ENCODE assay signal across 8 cellular contexts in genomic region chr12:49264873-49265792, GRCh38. TPM values are rescaled to one million over a fixed set of nuclear protein-coding genes. Genes with fewer than 3 reads are reported as not detected.
DNase-seq lines count a peak whose midpoint lies in the region; ATAC-seq and TF ChIP-seq lines count a peak whose summit lies in the region.

Gene TUBA1C (plus strand): TSS chr12:49265082. CDS start chr12:49265182, 100 bp downstream.

- peak within 1 kb of the TSS; percentile 97 for H3K27ac ChIP-seq in ACC112 (ENCODE audit: low read depth, low read length)

- peaks cover 24% of the 10 kb centered on the region for H3K36me3 Mint-ChIP-seq in activated B cell treated with CpG ODN at 0.5 μM for 24 hours (ENCODE audit: low read depth)

- peaks cover 24% of the 10 kb centered on the region for H3K36me3 ChIP-seq in ACC112 (ENCODE audit: insufficient read depth, low read length)

- peak within 1 kb of the TSS; percentile 92 for H3K27ac Mint-ChIP-seq in activated B cell treated with CpG ODN at 0.5 μM for 24 hours

- no peak for TF ChIP-seq CTCF in activated B cell treated with CpG ODN at 0.5 μM for 24 hours (IDR thresholded peaks at IDR 0.05)
- peak; percentile 4 for TF ChIP-seq CTCF in cardiac fibroblast (IDR thresholded peaks at IDR 0.05; ENCODE audit: low read depth, low read length)

- peaks cover 49% of the 10 kb centered on the region for H3K4me1 ChIP-seq in ACC112 (ENCODE audit: control insufficient read depth, insufficient read depth, low read length, unreplicated experiment)

- H3K9me3 Mint-ChIP-seq in activated B cell treated with CpG ODN at 0.5 μM for 24 hours: no peaks in the 10 kb centered on the region

- H3K4me3 ChIP-seq in ACC112 (ENCODE audit: low read depth, low read length) (peak within 1 kb of the TSS; percentile 96), cardiac fibroblast (replicated peaks in 1 of 2; ENCODE audit: low read depth in 2 of 2, low read length in 2 of 2) (peak within 1 kb of the TSS; percentile 87 to 93)

- DNase-seq in NCI-H2196 (lab: John Stamatoyannopoulos, UW; ENCODE audit: unreplicated experiment): peak; percentile 95
- peak; percentile 90 for DNase-seq in activated B cell treated with CpG ODN at 0.5 μM for 24 hours
- peak; percentile 95 to 96 for DNase-seq in cardiac fibroblast (ENCODE audit: low read depth in 2 of 2)
- DNase-seq in inferior parietal cortex (ENCODE audit: extremely low spot score): peak; percentile 32
- peak; percentile 79 to 92 for DNase-seq in stimulated activated CD4-positive, alpha-beta T cell treated with anti-CD3 and anti-CD28 coated beads, Interleukin-12 subunit alpha, Interleukin-12 subunit beta, amount 100 ng/mL, for 24 hours (ENCODE audit: low read depth in 2 of 2)

- H3K4me3 Mint-ChIP-seq in activated B cell treated with CpG ODN at 0.5 μM for 24 hours: peak within 1 kb of the TSS; percentile 94

- no peaks in the 10 kb centered on the region for H3K27me3 ChIP-seq in ACC112 (ENCODE audit: insufficient read depth, low read length)

- peaks cover 80% of the 10 kb centered on the region for H3K79me2 ChIP-seq in ACC112 (ENCODE audit: control insufficient read depth, insufficient read depth, low read length, unreplicated experiment)

- no peaks in the 10 kb centered on the region for H3K27me3 Mint-ChIP-seq in activated B cell treated with CpG ODN at 0.5 μM for 24 hours

- intact Hi-C loops in activated B cell treated with CpG ODN at 0.5 μM for 24 hours (cut with micrococcal nuclease): loop anchor here (1.0 to 10.0 kb wide), 9 partner anchors 31 to 560 kb away; partner anchors contain the start of genes LMBR1L, NCKAP5L, PRKAG1 and TROAP

- CTCF ChIA-PET in activated B cell treated with CpG ODN at 0.5 μM for 24 hours (lab: Charles Lee): interaction anchor here (0.6 to 1.4 kb wide), 2 partner anchors 23 to 30 kb away, joined by 3 to 5 read pairs; no protein-coding TSS in a partner anchor

- ATAC-seq in GM18870 (IDR thresholded peaks at IDR 0.05; ENCODE audit: unreplicated experiment): peak; percentile 51
- peak; percentile 76 for ATAC-seq in HG03108 (IDR thresholded peaks at IDR 0.05; ENCODE audit: unreplicated experiment)
- ATAC-seq in activated B cell treated with CpG ODN at 0.5 μM for 24 hours (ENCODE audit: low read depth): peak; percentile 90

- POLR2A ChIA-PET in activated B cell treated with CpG ODN at 0.5 μM for 24 hours (lab: Charles Lee): interaction anchor here (0.6 to 4.5 kb wide), 30 partner anchors 12 to 1659 kb away, joined by 3 to 46 read pairs (median 4); partner anchors contain the start of genes ARF3, COX14, KANSL2 and KCNH3

- H2AFZ ChIP-seq in ACC112 (ENCODE audit: low read length, unreplicated experiment): peak within 1 kb of the TSS; percentile 4

- peaks cover 20% of the 10 kb centered on the region for H3K4me1 Mint-ChIP-seq in activated B cell treated with CpG ODN at 0.5 μM for 24 hours

RNA-seq across cellular contexts. Expression of gene TUBA1C, which starts in this region (rescaled TPM):
- 141 and 142 TPM in 2 replicates for total RNA-seq in activated B cell treated with CpG ODN at 0.5 μM for 24 hours

Comparison
In these comparisons a context has a peak if more than half of its experiments do, and no peak if none do; other contexts are left out.
1. Peak in every context shown above with its lines: DNase-seq, ATAC-seq, H3K4me3 ChIP-seq and H3K27ac ChIP-seq.
2. DNase-seq: peak in every context shown above with its lines; median percentile 96 in cardiac fibroblast; 95 in NCI-H2196; 90 in activated B cell treated with CpG ODN at 0.5 μM for 24 hours; 86 in stimulated activated CD4-positive, alpha-beta T cell treated with anti-CD3 and anti-CD28 coated beads, Interleukin-12 subunit alpha, Interleukin-12 subunit beta, amount 100 ng/mL, for 24 hours; 32 in inferior parietal cortex.